Comparison of ENCODE assay signal across 29 cellular contexts in the genomic region with DNA sequence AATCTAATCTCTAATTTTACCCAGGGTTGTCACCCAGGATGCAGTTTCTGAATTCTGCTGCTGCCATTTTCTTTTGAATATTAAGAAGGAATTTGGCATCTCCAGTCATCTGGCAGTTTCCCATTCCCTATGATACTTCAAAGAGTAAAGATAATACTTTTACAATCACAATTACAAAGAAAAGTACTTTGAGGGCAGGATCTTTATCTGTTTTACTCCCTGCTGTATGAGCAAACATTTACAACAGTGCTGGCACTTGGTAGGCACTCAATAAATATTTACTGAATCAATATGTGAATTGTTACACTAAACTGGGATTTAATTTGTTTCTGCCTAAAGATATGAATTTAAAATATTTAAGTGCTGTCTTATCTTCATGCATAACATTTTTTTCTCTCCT.
"Had no signal": no experiment of that assay in that cellular context is flagged by ENCODE, and none has a peak within 500 bp of the region (broad histone marks: within the 10 kb centered on the region; RNA-seq: fewer than 3 reads in every experiment).

No MANE protein-coding gene starts in this region.

- H3K36me3 ChIP-seq: esophagus squamous epithelium, WERI-Rb-1 had no signal

- H3K27me3 ChIP-seq: body of pancreas, esophagus squamous epithelium had no signal

- H3K4me3 ChIP-seq: body of pancreas, esophagus squamous epithelium had no signal

- H3K9me3 ChIP-seq: body of pancreas had no signal

- H3K4me1 ChIP-seq: body of pancreas, esophagus squamous epithelium had no signal

- H3K27ac ChIP-seq: body of pancreas, esophagus squamous epithelium, WERI-Rb-1 had no signal

- DNase-seq: activated B cell treated with CpG ODN at 0.5 μM for 24 hours; activated CD4-positive, alpha-beta T cell treated with anti-CD3 and anti-CD28 coated beads for 48 hours; activated CD4-positive, alpha-beta T cell treated with anti-CD3 and anti-CD28 coated beads, Interleukin-2, amount 50 U/mL, for 1 hour; activated CD4-positive, alpha-beta T cell treated with anti-CD3 and anti-CD28 coated beads, Interleukin-2, amount 50 U/mL, for 48 hours; activated CD8-positive, alpha-beta memory T cell treated with anti-CD3 and anti-CD28 coated beads for 24 hours; activated CD8-positive, alpha-beta T cell treated with anti-CD3 and anti-CD28 coated beads for 36 hours; activated effector memory CD4-positive, alpha-beta T cell treated with Interleukin-2 at 50 U/mL for 16 hours; activated gamma-delta T cell treated with Interleukin-2 at 50 U/mL for 16 hours; activated naive CD4-positive, alpha-beta T cell treated with anti-CD3 and anti-CD28 coated beads, Interleukin-2, amount 50 U/mL, for 16 hours; activated naive CD4-positive, alpha-beta T cell treated with Interleukin-2 at 50 U/mL for 16 hours; activated T-cell treated with anti-CD3 and anti-CD28 coated beads, Interleukin-2, amount 50 U/mL, for 4 hours; amniotic stem cell; aorta; body of pancreas; central memory CD4-positive, alpha-beta T cell; cortex of kidney; dermis blood vessel endothelial cell; effector CD4-positive, alpha-beta T cell; effector memory CD8-positive, alpha-beta T cell; erythroblast; esophagus squamous epithelium; foreskin melanocyte; head of caudate nucleus; T-helper 1 cell; T-helper 17 cell; T1000; WERI-Rb-1 had no signal

- ATAC-seq: activated CD4-positive, CD25-positive, alpha-beta regulatory T cell treated with anti-CD3 and anti-CD28 coated beads, Interleukin-2, amount 50 U/mL, for 24 hours; activated CD8-positive, alpha-beta T cell treated with anti-CD3 and anti-CD28 coated beads for 36 hours; activated T-cell treated with anti-CD3 and anti-CD28 coated beads, Interleukin-2, amount 50 U/mL, for 4 hours; activated T-helper 17 cell treated with anti-CD3 and anti-CD28 coated beads, Interleukin-2, amount 50 U/mL, for 72 hours; body of pancreas; effector memory CD8-positive, alpha-beta T cell; T-helper 17 cell had no signal
